Comparison of ENCODE assay signal across 23 cellular contexts in genomic region chr15:69412274-69412673, GRCh38.
"Had no signal": no experiment of that assay in that cellular context is flagged by ENCODE, and none has a peak within 500 bp of the region (broad histone marks: within the 10 kb centered on the region; RNA-seq: fewer than 3 reads in every experiment).

No MANE protein-coding gene starts in this region.

- H2AFZ ChIP-seq: neural progenitor cell had no signal

- H3K4me3 ChIP-seq: heart right ventricle, left lung, neural progenitor cell, ovary, psoas muscle, stomach had no signal

- DNase-seq: activated CD4-positive, alpha-beta T cell treated with anti-CD3 and anti-CD28 coated beads, Interleukin-2, amount 10 ng/mL, durations not matched to agents 7 days and 5 days; activated CD8-positive, alpha-beta memory T cell treated with anti-CD3 and anti-CD28 coated beads, Interleukin-2, amount 50 U/mL, for 4 hours; activated CD8-positive, alpha-beta T cell treated with anti-CD3 and anti-CD28 coated beads, Interleukin-2, amount 10 ng/mL, durations not matched to agents 7 days and 5 days; activated effector memory CD4-positive, alpha-beta T cell treated with Interleukin-2 at 50 U/mL for 16 hours; activated naive CD4-positive, alpha-beta T cell treated with anti-CD3 and anti-CD28 coated beads, Interleukin-2, amount 10 ng/mL, durations not matched to agents 7 days and 5 days; activated naive CD8-positive, alpha-beta T cell treated with anti-CD3 and anti-CD28 coated beads, Interleukin-2, amount 50 U/mL, for 24 hours; activated T-cell treated with anti-CD3 and anti-CD28 coated beads, Interleukin-2, amount 50 U/mL, for 48 hours; anterior cingulate cortex; effector CD4-positive, alpha-beta T cell; heart right ventricle; left lung; midbrain; ovary; psoas muscle; right cardiac atrium; small intestine; stimulated activated CD4-positive, alpha-beta T cell treated with anti-CD3 and anti-CD28 coated beads, Interleukin-4, amount 100 ng/mL, for 24 hours; stomach had no signal

- H3K9me3 ChIP-seq: heart right ventricle, left lung, ovary, psoas muscle, stomach had no signal

- ATAC-seq: activated CD4-positive, CD25-positive, alpha-beta regulatory T cell treated with anti-CD3 and anti-CD28 coated beads, Interleukin-2, amount 50 U/mL, for 24 hours; activated CD8-positive, alpha-beta T cell treated with anti-CD3 and anti-CD28 coated beads, Interleukin-2, amount 10 ng/mL, durations not matched to agents 7 days and 5 days; activated naive CD8-positive, alpha-beta T cell treated with anti-CD3 and anti-CD28 coated beads, Interleukin-2, amount 50 U/mL, for 24 hours; esophagus mucosa; heart right ventricle; left lung; psoas muscle; right cardiac atrium; stimulated activated effector memory CD8-positive, alpha-beta T cell treated with anti-CD3 and anti-CD28 coated beads, Interleukin-12 subunit alpha, Interleukin-12 subunit beta, amount 100 ng/mL, for 72 hours had no signal

- H3K27me3 ChIP-seq: heart right ventricle, left lung, neural progenitor cell, ovary, stomach had no signal

- H3K27ac Mint-ChIP-seq: activated CD4-positive, alpha-beta T cell treated with anti-CD3 and anti-CD28 coated beads, Interleukin-2, amount 10 ng/mL, durations not matched to agents 7 days and 5 days; activated CD8-positive, alpha-beta T cell treated with anti-CD3 and anti-CD28 coated beads, Interleukin-2, amount 10 ng/mL, durations not matched to agents 7 days and 5 days; activated naive CD4-positive, alpha-beta T cell treated with anti-CD3 and anti-CD28 coated beads, Interleukin-2, amount 10 ng/mL, durations not matched to agents 7 days and 5 days; activated naive CD8-positive, alpha-beta T cell treated with anti-CD3 and anti-CD28 coated beads, Interleukin-2, amount 50 U/mL, for 24 hours; neural progenitor cell; stimulated activated effector memory CD8-positive, alpha-beta T cell treated with anti-CD3 and anti-CD28 coated beads, Interleukin-12 subunit alpha, Interleukin-12 subunit beta, amount 100 ng/mL, for 72 hours had no signal

- H3K4me2 ChIP-seq: neural progenitor cell had no signal

- H3K27ac ChIP-seq: heart right ventricle, left lung, neural progenitor cell, ovary, psoas muscle, stomach had no signal

- H3K27me3 Mint-ChIP-seq: central memory CD8-positive, alpha-beta T cell had no signal

- H3K9ac ChIP-seq: neural progenitor cell had no signal

- H3K36me3 ChIP-seq: heart right ventricle, left lung, ovary, stomach had no signal

- H3K9me3 Mint-ChIP-seq: activated CD4-positive, alpha-beta T cell treated with anti-CD3 and anti-CD28 coated beads, Interleukin-2, amount 10 ng/mL, durations not matched to agents 7 days and 5 days; activated naive CD4-positive, alpha-beta T cell treated with anti-CD3 and anti-CD28 coated beads, Interleukin-2, amount 10 ng/mL, durations not matched to agents 7 days and 5 days; activated naive CD8-positive, alpha-beta T cell treated with anti-CD3 and anti-CD28 coated beads, Interleukin-2, amount 50 U/mL, for 24 hours; central memory CD8-positive, alpha-beta T cell; neural progenitor cell; stimulated activated effector memory CD8-positive, alpha-beta T cell treated with anti-CD3 and anti-CD28 coated beads, Interleukin-12 subunit alpha, Interleukin-12 subunit beta, amount 100 ng/mL, for 72 hours had no signal

- H3K4me3 Mint-ChIP-seq: activated CD4-positive, alpha-beta T cell treated with anti-CD3 and anti-CD28 coated beads, Interleukin-2, amount 10 ng/mL, durations not matched to agents 7 days and 5 days; activated CD8-positive, alpha-beta T cell treated with anti-CD3 and anti-CD28 coated beads, Interleukin-2, amount 10 ng/mL, durations not matched to agents 7 days and 5 days; activated naive CD4-positive, alpha-beta T cell treated with anti-CD3 and anti-CD28 coated beads, Interleukin-2, amount 10 ng/mL, durations not matched to agents 7 days and 5 days; activated naive CD8-positive, alpha-beta T cell treated with anti-CD3 and anti-CD28 coated beads, Interleukin-2, amount 50 U/mL, for 24 hours; central memory CD8-positive, alpha-beta T cell; stimulated activated effector memory CD8-positive, alpha-beta T cell treated with anti-CD3 and anti-CD28 coated beads, Interleukin-12 subunit alpha, Interleukin-12 subunit beta, amount 100 ng/mL, for 72 hours had no signal

- H3K36me3 Mint-ChIP-seq: stimulated activated effector memory CD8-positive, alpha-beta T cell treated with anti-CD3 and anti-CD28 coated beads, Interleukin-12 subunit alpha, Interleukin-12 subunit beta, amount 100 ng/mL, for 72 hours had no signal

- H3K4me1 ChIP-seq: psoas muscle had no signal
